Comparison of ENCODE assay signal across 9 cellular contexts in the genomic region with DNA sequence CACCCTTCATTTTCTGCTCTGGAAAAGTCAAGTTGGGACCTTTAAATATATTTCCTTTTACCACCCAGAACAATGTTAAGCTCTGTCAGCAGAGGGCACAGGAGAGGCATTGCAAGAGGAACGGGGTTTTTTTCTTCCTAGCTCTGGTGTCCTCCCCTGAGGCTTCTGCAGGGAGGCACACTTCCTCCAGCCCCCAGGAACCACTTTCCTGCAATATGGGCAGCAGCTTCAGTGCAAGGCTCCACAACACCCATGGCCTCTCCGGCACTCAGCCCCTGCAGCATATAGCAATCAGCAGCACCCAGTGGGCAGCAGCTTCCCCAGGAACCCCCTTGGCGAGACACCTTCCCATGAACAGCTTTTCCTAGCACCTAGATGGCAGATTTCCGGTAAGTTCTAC.
DNase-seq lines count a peak whose midpoint lies in the region; ATAC-seq and TF ChIP-seq lines count a peak whose summit lies in the region.
"Had no signal": no experiment of that assay in that cellular context is flagged by ENCODE, and none has a peak within 500 bp of the region (broad histone marks: within the 10 kb centered on the region; RNA-seq: fewer than 3 reads in every experiment).

No MANE protein-coding gene starts in this region.

- no peak for TF ChIP-seq EP300 in Ishikawa (IDR thresholded peaks at IDR 0.05; ENCODE audit: borderline replicate concordance)

- no peaks in the 10 kb centered on the region for H3K36me3 ChIP-seq in A673 (ENCODE audit: insufficient read depth, low read length, poor library complexity, severe bottlenecking)

- intact Hi-C loops in A673 (cut with micrococcal nuclease; ENCODE audit: unreplicated experiment), result loop anchor here (5.0 to 10.0 kb wide), 3 partner anchors 89 to 339 kb away; no protein-coding TSS in a partner anchor

- peak; percentile 45 for TF ChIP-seq RAD21 in Ishikawa (IDR thresholded peaks at IDR 0.05; ENCODE audit: low read depth)

- no TSS peak for BruUV-seq in A673 (replicated peaks; lab: Mats Ljungman, UMichigan)

- peaks cover 10% of the 10 kb centered on the region for H3K27me3 Mint-ChIP-seq in activated naive CD8-positive, alpha-beta T cell treated with anti-CD3 and anti-CD28 coated beads, Interleukin-2, amount 10 ng/mL, durations not matched to agents 7 days and 5 days

- no peak overlapping the region for H3K27ac ChIP-seq in A673 (ENCODE audit: low read depth, low read length, poor library complexity, severe bottlenecking)

- POLR2A ChIA-PET in A673 (lab: Charles Lee; ENCODE audit: low non-redundant PET), result no interaction called here
- POLR2A ChIA-PET in activated naive CD8-positive, alpha-beta T cell treated with anti-CD3 and anti-CD28 coated beads, Interleukin-2, amount 10 ng/mL, durations not matched to agents 7 days and 5 days (lab: Charles Lee), result no interaction called here

- H3K4me3 ChIP-seq in A673 (ENCODE audit: low read depth, low read length, poor library complexity, severe bottlenecking), result no peak overlapping the region

- H3K9me3 Mint-ChIP-seq in activated naive CD8-positive, alpha-beta T cell treated with anti-CD3 and anti-CD28 coated beads, Interleukin-2, amount 10 ng/mL, durations not matched to agents 7 days and 5 days, result no peaks in the 10 kb centered on the region
- H3K9me3 Mint-ChIP-seq: stimulated activated naive CD8-positive, alpha-beta T cell treated with anti-CD3 and anti-CD28 coated beads, Interleukin-15, Interleukin-2, amounts not matched to agents 100 ng/mL and 50 ng/mL, for 24 hours had no signal

- peak; percentile 50 for TF ChIP-seq CTCF in A673 (conservative IDR thresholded peaks at IDR 0.05; ENCODE audit: low read depth, low read length)

- no peaks in the 10 kb centered on the region for H3K4me1 ChIP-seq in A673 (ENCODE audit: insufficient read depth, low read length, poor library complexity, severe bottlenecking)

- H3K4me1 Mint-ChIP-seq in activated naive CD8-positive, alpha-beta T cell treated with anti-CD3 and anti-CD28 coated beads, Interleukin-2, amount 10 ng/mL, durations not matched to agents 7 days and 5 days, result peaks cover 2% of the 10 kb centered on the region

- CTCF ChIA-PET in A673 (lab: Charles Lee), result interaction anchor here (0.6 to 1.1 kb wide), 3 partner anchors 85 to 338 kb away, joined by 3 to 5 read pairs (median 3); no protein-coding TSS in a partner anchor

- no peaks in the 10 kb centered on the region for H3K27me3 ChIP-seq in A673 (replicated peaks; ENCODE audit: insufficient read depth, low read depth, low read length, poor library complexity)

- H3K36me3 Mint-ChIP-seq in activated naive CD8-positive, alpha-beta T cell treated with anti-CD3 and anti-CD28 coated beads, Interleukin-2, amount 10 ng/mL, durations not matched to agents 7 days and 5 days, result no peaks in the 10 kb centered on the region

- no peaks in the 10 kb centered on the region for H3K9me3 ChIP-seq in A673 (ENCODE audit: low read depth, low read length, poor library complexity, severe bottlenecking)

- no peak overlapping the region for H3K27ac Mint-ChIP-seq in activated naive CD8-positive, alpha-beta T cell treated with anti-CD3 and anti-CD28 coated beads, Interleukin-2, amount 10 ng/mL, durations not matched to agents 7 days and 5 days
- H3K27ac Mint-ChIP-seq: stimulated activated naive CD8-positive, alpha-beta T cell treated with anti-CD3 and anti-CD28 coated beads, Interleukin-15, Interleukin-2, amounts not matched to agents 100 ng/mL and 50 ng/mL, for 24 hours had no signal

- peak; percentile 36 for ATAC-seq in activated naive CD8-positive, alpha-beta T cell treated with anti-CD3 and anti-CD28 coated beads, Interleukin-2, amount 10 ng/mL, durations not matched to agents 7 days and 5 days (ENCODE audit: low read depth)
- ATAC-seq in GM19452 (IDR thresholded peaks at IDR 0.05; ENCODE audit: unreplicated experiment), result no peak

- H3K4me3 Mint-ChIP-seq in activated naive CD8-positive, alpha-beta T cell treated with anti-CD3 and anti-CD28 coated beads, Interleukin-2, amount 10 ng/mL, durations not matched to agents 7 days and 5 days, result no peak overlapping the region
- H3K4me3 Mint-ChIP-seq: stimulated activated naive CD8-positive, alpha-beta T cell treated with anti-CD3 and anti-CD28 coated beads, Interleukin-15, Interleukin-2, amounts not matched to agents 100 ng/mL and 50 ng/mL, for 24 hours had no signal

- DNase-seq in A673 (ENCODE audit: low spot score), result peak; percentile 40
- DNase-seq in GM03348 (ENCODE audit: low spot score), result peak; percentile 32
- DNase-seq in activated naive CD8-positive, alpha-beta T cell treated with anti-CD3 and anti-CD28 coated beads, Interleukin-2, amount 10 ng/mL, durations not matched to agents 7 days and 5 days, result no peak
- DNase-seq in lung microvascular endothelial cell (ENCODE audit: low read depth in 2 of 2), result peak; percentile 35 to 44
- no peak for DNase-seq in GM19240 (ENCODE audit: insufficient read length, low spot score)
- no peak for DNase-seq in GOT3 (lab: John Stamatoyannopoulos, UW)

TF ChIP-seq in Ishikawa, 13 proteins besides CTCF, POLR2A, EP300 and RAD21:
- no peak for TF ChIP-seq EGR1 (IDR thresholded peaks at IDR 0.05)
- no peak for TF ChIP-seq CREB1 (IDR thresholded peaks at IDR 0.05; ENCODE audit: low read depth)
- TF ChIP-seq FOXM1 (IDR thresholded peaks at IDR 0.05; ENCODE audit: borderline replicate concordance, low read depth), result no peak
- TF ChIP-seq, protein P1, sequence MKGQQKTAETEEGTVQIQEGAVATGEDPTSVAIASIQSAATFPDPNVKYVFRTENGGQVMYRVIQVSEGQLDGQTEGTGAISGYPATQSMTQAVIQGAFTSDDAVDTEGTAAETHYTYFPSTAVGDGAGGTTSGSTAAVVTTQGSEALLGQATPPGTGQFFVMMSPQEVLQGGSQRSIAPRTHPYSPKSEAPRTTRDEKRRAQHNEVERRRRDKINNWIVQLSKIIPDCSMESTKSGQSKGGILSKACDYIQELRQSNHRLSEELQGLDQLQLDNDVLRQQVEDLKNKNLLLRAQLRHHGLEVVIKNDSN (IDR thresholded peaks at IDR 0.05), result no peak
- no peak for TF ChIP-seq CEBPB (IDR thresholded peaks at IDR 0.05)
- no peak for TF ChIP-seq TCF12 (IDR thresholded peaks at IDR 0.05; ENCODE audit: low read depth)
- TF ChIP-seq ZBTB7A (IDR thresholded peaks at IDR 0.05; ENCODE audit: low read depth), result no peak
- TF ChIP-seq, protein P2, sequence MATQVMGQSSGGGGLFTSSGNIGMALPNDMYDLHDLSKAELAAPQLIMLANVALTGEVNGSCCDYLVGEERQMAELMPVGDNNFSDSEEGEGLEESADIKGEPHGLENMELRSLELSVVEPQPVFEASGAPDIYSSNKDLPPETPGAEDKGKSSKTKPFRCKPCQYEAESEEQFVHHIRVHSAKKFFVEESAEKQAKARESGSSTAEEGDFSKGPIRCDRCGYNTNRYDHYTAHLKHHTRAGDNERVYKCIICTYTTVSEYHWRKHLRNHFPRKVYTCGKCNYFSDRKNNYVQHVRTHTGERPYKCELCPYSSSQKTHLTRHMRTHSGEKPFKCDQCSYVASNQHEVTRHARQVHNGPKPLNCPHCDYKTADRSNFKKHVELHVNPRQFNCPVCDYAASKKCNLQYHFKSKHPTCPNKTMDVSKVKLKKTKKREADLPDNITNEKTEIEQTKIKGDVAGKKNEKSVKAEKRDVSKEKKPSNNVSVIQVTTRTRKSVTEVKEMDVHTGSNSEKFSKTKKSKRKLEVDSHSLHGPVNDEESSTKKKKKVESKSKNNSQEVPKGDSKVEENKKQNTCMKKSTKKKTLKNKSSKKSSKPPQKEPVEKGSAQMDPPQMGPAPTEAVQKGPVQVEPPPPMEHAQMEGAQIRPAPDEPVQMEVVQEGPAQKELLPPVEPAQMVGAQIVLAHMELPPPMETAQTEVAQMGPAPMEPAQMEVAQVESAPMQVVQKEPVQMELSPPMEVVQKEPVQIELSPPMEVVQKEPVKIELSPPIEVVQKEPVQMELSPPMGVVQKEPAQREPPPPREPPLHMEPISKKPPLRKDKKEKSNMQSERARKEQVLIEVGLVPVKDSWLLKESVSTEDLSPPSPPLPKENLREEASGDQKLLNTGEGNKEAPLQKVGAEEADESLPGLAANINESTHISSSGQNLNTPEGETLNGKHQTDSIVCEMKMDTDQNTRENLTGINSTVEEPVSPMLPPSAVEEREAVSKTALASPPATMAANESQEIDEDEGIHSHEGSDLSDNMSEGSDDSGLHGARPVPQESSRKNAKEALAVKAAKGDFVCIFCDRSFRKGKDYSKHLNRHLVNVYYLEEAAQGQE (IDR thresholded peaks at IDR 0.05; ENCODE audit: low read depth), result no peak
- TF ChIP-seq, protein P3, sequence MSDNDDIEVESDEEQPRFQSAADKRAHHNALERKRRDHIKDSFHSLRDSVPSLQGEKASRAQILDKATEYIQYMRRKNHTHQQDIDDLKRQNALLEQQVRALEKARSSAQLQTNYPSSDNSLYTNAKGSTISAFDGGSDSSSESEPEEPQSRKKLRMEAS (IDR thresholded peaks at IDR 0.05), result no peak
- no peak for TF ChIP-seq YY1 (IDR thresholded peaks at IDR 0.05; ENCODE audit: low read depth)
- no peak for TF ChIP-seq TEAD4 (IDR thresholded peaks at IDR 0.05)
- no peak for TF ChIP-seq NFIC (IDR thresholded peaks at IDR 0.05)
- no peak for TF ChIP-seq TAF1 (IDR thresholded peaks at IDR 0.05; ENCODE audit: low read depth)
TF ChIP-seq in Ishikawa: peak in this region for 0.

Comparison
In these comparisons a context has a peak if more than half of its experiments do, and no peak if none do; other contexts are left out.
1. DNase-seq: peak in A673 (single experiment), GM03348 (single experiment) and lung microvascular endothelial cell (2 of 2); none in activated naive CD8-positive, alpha-beta T cell treated with anti-CD3 and anti-CD28 coated beads, Interleukin-2, amount 10 ng/mL, durations not matched to agents 7 days and 5 days (single experiment), GM19240 (single experiment) and GOT3 (single experiment).